In genomic region chr14:68547305-68548193, GRCh38 we compare ENCODE assay signal across 8 cellular contexts.
DNase-seq lines count a peak whose midpoint lies in the region; ATAC-seq and TF ChIP-seq lines count a peak whose summit lies in the region.

No MANE protein-coding gene starts in this region.

- H3K27me3 ChIP-seq in HUES6 (ENCODE audit: control insufficient read depth, insufficient read depth, low read length) = no peaks in the 10 kb centered on the region
- no peaks in the 10 kb centered on the region for H3K27me3 ChIP-seq in lower lobe of right lung (ENCODE audit: low read depth)
- H3K27me3 ChIP-seq in tibial nerve = no peaks in the 10 kb centered on the region

- no peak overlapping the region for H3K9ac ChIP-seq in HUES6 (ENCODE audit: low read length)

- WGBS in tibial nerve, 2 donors = 58 to 61% methylated on average over 12 of the region's 12 CpGs

- H3K4me1 ChIP-seq in HUES6 (ENCODE audit: control insufficient read depth, insufficient read depth, low read length) (peaks cover 40% of the 10 kb centered on the region), lower lobe of right lung (peaks cover 71% of the 10 kb centered on the region), tibial nerve (peaks cover 4 to 91% (median 70%) of the 10 kb centered on the region in 4 donors)

- no peak for DNase-seq in lower lobe of right lung
- peak in 1 of 2 donors; percentile 81 for DNase-seq in tibial nerve (ENCODE audit: low spot score in 2 of 2)
- no peak for DNase-seq in RPMI8226
- no peak for DNase-seq in NCI-H2171 treated with DMSO at 0.1 percent for 48 hours (lab: John Stamatoyannopoulos, UW)
- no peak for DNase-seq in NCI-H2107 (lab: John Stamatoyannopoulos, UW)

- H3K9me3 ChIP-seq in HUES6 (ENCODE audit: control insufficient read depth, insufficient read depth, low read depth, low read length) = no peaks in the 10 kb centered on the region
- H3K9me3 ChIP-seq in lower lobe of right lung = no peaks in the 10 kb centered on the region
- H3K9me3 ChIP-seq in tibial nerve = no peaks in the 10 kb centered on the region

- no peak for TF ChIP-seq CTCF in lower lobe of right lung (IDR thresholded peaks at IDR 0.05)
- peak in 1 of 5 experiments; percentile 12 for TF ChIP-seq CTCF in tibial nerve (IDR thresholded peaks at IDR 0.05)

- H3K27ac ChIP-seq in HUES6 (ENCODE audit: low read depth, low read length) (peak overlapping the region; percentile 25; the same call in 1 of the 2 replicates), cingulate gyrus (ENCODE audit: low read depth, low read length) (peak overlapping the region; percentile 94), lower lobe of right lung (peak overlapping the region; percentile 86), tibial nerve (peak overlapping the region; percentile 86 to 95 (median 91))

- H3K36me3 ChIP-seq in HUES6 (ENCODE audit: control insufficient read depth, insufficient read depth, low read length) (no peaks in the 10 kb centered on the region), lower lobe of right lung (no peaks in the 10 kb centered on the region), tibial nerve (no peaks in the 10 kb centered on the region)

- TF ChIP-seq POLR2A in tibial nerve (IDR thresholded peaks at IDR 0.05) (peak in 1 of 2 donors; percentile 7), GM18505 (IDR thresholded peaks at IDR 0.05; ENCODE audit: borderline replicate concordance, extremely low read depth, insufficient read depth, insufficient read length) (no peak)

- peak; percentile 66 to 70 for ATAC-seq in lower lobe of right lung
- no peak for ATAC-seq in GM18505 (IDR thresholded peaks at IDR 0.05; ENCODE audit: unreplicated experiment)

- peak; percentile 78 to 87 for TF ChIP-seq EP300 in tibial nerve (IDR thresholded peaks at IDR 0.05)

- intact Hi-C loops in lower lobe of right lung (cut with DNase I) = no loop called here

- H3K4me3 ChIP-seq in HUES6 (ENCODE audit: low read depth, low read length) (no peak overlapping the region; the same call in 1 of the 2 replicates), lower lobe of right lung (no peak overlapping the region), tibial nerve (no peak overlapping the region)

Comparison
In these comparisons a context has a peak if more than half of its experiments do, and no peak if none do; other contexts are left out.
1. H3K27ac ChIP-seq: peak in every context shown above with its lines; median percentile 94 in cingulate gyrus; 91 in tibial nerve; 86 in lower lobe of right lung; 25 in HUES6.